ENCODE assay signal across 17 cellular contexts in the genomic region with DNA sequence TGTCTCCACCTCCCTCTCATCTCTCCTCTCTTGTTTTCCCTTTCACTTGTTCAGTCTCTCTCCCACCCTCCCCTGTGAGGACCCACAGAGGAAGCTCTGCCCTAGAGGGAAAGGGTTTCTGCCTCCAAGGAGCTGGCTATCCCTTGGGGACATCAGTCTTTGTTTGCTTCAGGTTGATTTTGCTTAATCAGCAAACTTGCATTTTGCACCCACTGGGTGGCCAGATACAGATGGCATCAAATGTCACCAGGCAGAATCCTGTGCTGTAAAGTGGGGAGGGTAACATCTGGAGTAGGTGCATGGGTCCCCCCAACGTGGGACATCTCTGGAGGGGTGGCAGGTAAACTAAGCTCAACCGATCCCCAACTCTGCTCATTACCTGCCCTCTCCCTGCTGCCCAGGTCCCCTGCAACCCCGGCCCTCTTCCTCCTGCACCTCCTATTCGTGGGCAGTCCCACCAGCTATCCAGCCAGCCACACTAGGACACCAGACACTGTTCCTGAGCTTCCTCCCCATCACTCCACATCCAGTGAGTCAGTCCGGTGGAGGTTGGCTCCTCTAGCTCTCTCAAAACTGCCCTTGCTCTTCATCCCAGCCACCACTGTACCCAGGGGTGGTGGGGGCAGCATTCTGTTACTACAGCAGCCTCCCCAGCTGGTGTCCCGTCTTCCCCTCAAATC.
DNase-seq lines count a peak whose midpoint lies in the region; ATAC-seq and TF ChIP-seq lines count a peak whose summit lies in the region.
"Had no signal": no experiment of that assay in that cellular context is flagged by ENCODE, and none has a peak within 500 bp of the region (broad histone marks: within the 10 kb centered on the region; RNA-seq: fewer than 3 reads in every experiment).

No MANE protein-coding gene starts in this region.

- H3K4me1 ChIP-seq in SJCRH30, result peaks cover 50% of the 10 kb centered on the region
- peaks cover 19% of the 10 kb centered on the region for H3K4me1 ChIP-seq in upper lobe of right lung

- H3K4me3 Mint-ChIP-seq in stimulated activated naive CD8-positive, alpha-beta T cell treated with anti-CD3 and anti-CD28 coated beads, Interleukin-15, amount 100 ng/mL, for 72 hours, result peak overlapping the region; percentile 6 to 87
- H3K4me3 Mint-ChIP-seq: activated CD8-positive, alpha-beta memory T cell treated with anti-CD3 and anti-CD28 coated beads, Interleukin-2, amount 10 ng/mL, durations not matched to agents 7 days and 5 days; dendritic cell treated with granulocyte-macrophage colony-stimulating factor and Interleukin-4, amounts not matched to agents 40 ng/mL and 50 ng/mL, for 4 days had no signal

- peak overlapping the region; percentile 84 for H3K27ac ChIP-seq in SJCRH30
- H3K27ac ChIP-seq in coronary artery, result no peak overlapping the region
- no peak overlapping the region for H3K27ac ChIP-seq in upper lobe of right lung
- H3K27ac ChIP-seq: ovary had no signal

- H3K27ac Mint-ChIP-seq in stimulated activated naive CD8-positive, alpha-beta T cell treated with anti-CD3 and anti-CD28 coated beads, Interleukin-15, amount 100 ng/mL, for 72 hours, result peak overlapping the region in 1 of 2 donors; percentile 0

- H3K9me3 Mint-ChIP-seq in stimulated activated naive CD8-positive, alpha-beta T cell treated with anti-CD3 and anti-CD28 coated beads, Interleukin-15, amount 100 ng/mL, for 72 hours, result no peaks in the 10 kb centered on the region
- H3K9me3 Mint-ChIP-seq: dendritic cell treated with granulocyte-macrophage colony-stimulating factor and Interleukin-4, amounts not matched to agents 40 ng/mL and 50 ng/mL, for 4 days; IgD-negative memory B cell had no signal

- DNase-seq in activated effector memory CD4-positive, alpha-beta T cell treated with anti-CD3 and anti-CD28 coated beads, Interleukin-2, amount 50 U/mL, for 16 hours, result peak; percentile 43
- no peak for DNase-seq in activated effector memory CD4-positive, alpha-beta T cell treated with Interleukin-2 at 50 U/mL for 16 hours
- DNase-seq in SJCRH30 (no peak), coronary artery (ENCODE audit: low spot score) (peak; percentile 67), upper lobe of right lung (no peak)
- no peak for DNase-seq in stimulated activated naive CD8-positive, alpha-beta T cell treated with anti-CD3 and anti-CD28 coated beads, Interleukin-15, amount 100 ng/mL, for 72 hours
- DNase-seq: activated CD8-positive, alpha-beta memory T cell treated with anti-CD3 and anti-CD28 coated beads, Interleukin-2, amount 10 ng/mL, durations not matched to agents 7 days and 5 days; amygdala; mesendoderm; NCI-H2081; stimulated activated CD4-positive, alpha-beta T cell treated with anti-CD3 and anti-CD28 coated beads, Interleukin-4, amount 100 ng/mL, for 4 hours had no signal

- intact Hi-C loops in upper lobe of right lung (cut with DNase I), result no loop called here

- ATAC-seq in stimulated activated naive CD8-positive, alpha-beta T cell treated with anti-CD3 and anti-CD28 coated beads, Interleukin-15, amount 100 ng/mL, for 72 hours, result no peak
- ATAC-seq in upper lobe of right lung, result no peak
- ATAC-seq in HG03442 (IDR thresholded peaks at IDR 0.05; ENCODE audit: unreplicated experiment), result no peak
- no peak for ATAC-seq in HG02610 (IDR thresholded peaks at IDR 0.05; ENCODE audit: unreplicated experiment)
- ATAC-seq: activated CD8-positive, alpha-beta memory T cell treated with anti-CD3 and anti-CD28 coated beads, Interleukin-2, amount 10 ng/mL, durations not matched to agents 7 days and 5 days; esophagus mucosa had no signal

- H3K36me3 ChIP-seq in SJCRH30 (peaks cover 12% of the 10 kb centered on the region; the same call in 1 of the 2 replicates), upper lobe of right lung (no peaks in the 10 kb centered on the region)
- H3K36me3 ChIP-seq: ovary had no signal

- H3K4me1 Mint-ChIP-seq in stimulated activated naive CD8-positive, alpha-beta T cell treated with anti-CD3 and anti-CD28 coated beads, Interleukin-15, amount 100 ng/mL, for 72 hours, result peaks cover 71% of the 10 kb centered on the region

- H3K4me3 ChIP-seq in SJCRH30, result no peak overlapping the region
- H3K4me3 ChIP-seq in coronary artery, result no peak overlapping the region
- H3K4me3 ChIP-seq in upper lobe of right lung, result no peak overlapping the region
- H3K4me3 ChIP-seq: ovary had no signal

- peaks cover 13% of the 10 kb centered on the region for H3K27me3 Mint-ChIP-seq in stimulated activated naive CD8-positive, alpha-beta T cell treated with anti-CD3 and anti-CD28 coated beads, Interleukin-15, amount 100 ng/mL, for 72 hours

- H3K27me3 ChIP-seq in SJCRH30 (no peaks in the 10 kb centered on the region), upper lobe of right lung (no peaks in the 10 kb centered on the region)
- H3K27me3 ChIP-seq: ovary had no signal

- H3K9me3 ChIP-seq in SJCRH30 (replicated peaks) (no peaks in the 10 kb centered on the region), upper lobe of right lung (no peaks in the 10 kb centered on the region)
- H3K9me3 ChIP-seq: ovary had no signal

- TF ChIP-seq CTCF in coronary artery (IDR thresholded peaks at IDR 0.05), result no peak
- TF ChIP-seq CTCF in upper lobe of right lung (IDR thresholded peaks at IDR 0.05), result no peak

Comparison
In these comparisons a context has a peak if more than half of its experiments do, and no peak if none do; other contexts are left out.
1. DNase-seq: peak in activated effector memory CD4-positive, alpha-beta T cell treated with anti-CD3 and anti-CD28 coated beads, Interleukin-2, amount 50 U/mL, for 16 hours (single experiment) and coronary artery (single experiment); none in activated effector memory CD4-positive, alpha-beta T cell treated with Interleukin-2 at 50 U/mL for 16 hours (single experiment), SJCRH30 (0 of 2), stimulated activated naive CD8-positive, alpha-beta T cell treated with anti-CD3 and anti-CD28 coated beads, Interleukin-15, amount 100 ng/mL, for 72 hours (0 of 2) and upper lobe of right lung (single experiment).